Comparison of ENCODE assay signal across 1 cellular context in the genomic region with DNA sequence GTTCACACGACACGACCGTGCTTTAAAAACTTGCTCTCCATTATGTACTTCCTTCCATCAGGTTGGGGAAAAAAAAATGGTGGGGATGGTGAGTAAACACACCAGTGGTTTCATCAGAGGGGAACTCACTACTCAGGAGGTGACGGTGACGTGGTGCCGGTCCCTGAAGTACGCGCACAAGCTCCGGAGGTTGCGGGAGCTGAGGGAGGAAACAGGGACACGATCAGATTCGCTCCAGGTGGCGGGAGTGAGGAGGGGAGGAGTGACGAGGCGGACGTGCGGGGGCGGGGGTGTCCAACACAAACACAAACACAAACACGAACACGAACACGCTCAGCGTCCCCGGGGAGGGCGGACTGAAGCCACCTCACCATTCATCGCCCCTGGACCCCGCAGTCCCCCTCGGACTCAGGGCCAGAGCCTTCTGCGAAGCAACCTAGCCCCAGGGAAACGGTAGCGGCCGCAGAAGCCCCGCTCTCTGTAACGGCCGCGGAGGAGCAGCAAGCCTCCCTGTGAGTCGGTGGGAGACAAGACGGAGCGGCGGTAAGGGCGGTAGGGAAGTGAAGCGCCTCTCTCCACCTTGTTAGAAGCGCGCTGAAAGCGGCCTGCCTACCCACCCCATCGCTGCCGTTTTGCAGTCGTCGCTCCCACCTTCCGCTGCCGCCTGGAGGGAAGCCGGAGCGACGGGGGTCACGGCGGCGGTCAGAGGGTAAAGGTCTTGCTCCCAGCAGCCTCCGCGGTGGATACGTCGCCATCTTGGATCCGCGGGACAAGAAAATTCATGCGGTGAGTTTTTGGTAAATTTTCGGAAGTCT.
TF ChIP-seq lines count a peak whose summit lies in the region.

A gene with protein sequence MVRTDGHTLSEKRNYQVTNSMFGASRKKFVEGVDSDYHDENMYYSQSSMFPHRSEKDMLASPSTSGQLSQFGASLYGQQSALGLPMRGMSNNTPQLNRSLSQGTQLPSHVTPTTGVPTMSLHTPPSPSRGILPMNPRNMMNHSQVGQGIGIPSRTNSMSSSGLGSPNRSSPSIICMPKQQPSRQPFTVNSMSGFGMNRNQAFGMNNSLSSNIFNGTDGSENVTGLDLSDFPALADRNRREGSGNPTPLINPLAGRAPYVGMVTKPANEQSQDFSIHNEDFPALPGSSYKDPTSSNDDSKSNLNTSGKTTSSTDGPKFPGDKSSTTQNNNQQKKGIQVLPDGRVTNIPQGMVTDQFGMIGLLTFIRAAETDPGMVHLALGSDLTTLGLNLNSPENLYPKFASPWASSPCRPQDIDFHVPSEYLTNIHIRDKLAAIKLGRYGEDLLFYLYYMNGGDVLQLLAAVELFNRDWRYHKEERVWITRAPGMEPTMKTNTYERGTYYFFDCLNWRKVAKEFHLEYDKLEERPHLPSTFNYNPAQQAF (plus strand): TSS at position 739 of the 815 bp plus-strand sequence. CDS start 34,794 bp downstream, outside the sequence.

TF ChIP-seq in HEK293, 187 proteins besides CTCF, POLR2A, EP300 and RAD21 (continued from another document and continues in another):
- TF ChIP-seq, protein P1, sequence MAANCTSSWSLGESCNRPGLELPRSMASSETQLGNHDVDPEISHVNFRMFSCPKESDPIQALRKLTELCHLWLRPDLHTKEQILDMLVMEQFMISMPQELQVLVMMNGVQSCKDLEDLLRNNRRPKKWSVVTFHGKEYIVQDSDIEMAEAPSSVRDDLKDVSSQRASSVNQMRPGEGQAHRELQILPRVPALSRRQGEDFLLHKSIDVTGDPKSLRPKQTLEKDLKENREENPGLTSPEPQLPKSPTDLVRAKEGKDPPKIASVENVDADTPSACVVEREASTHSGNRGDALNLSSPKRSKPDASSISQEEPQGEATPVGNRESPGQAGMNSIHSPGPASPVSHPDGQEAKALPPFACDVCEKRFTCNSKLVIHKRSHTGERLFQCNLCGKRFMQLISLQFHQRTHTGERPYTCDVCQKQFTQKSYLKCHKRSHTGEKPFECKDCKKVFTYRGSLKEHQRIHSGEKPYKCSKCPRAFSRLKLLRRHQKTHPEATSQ (tag by site-specific recombination; IDR thresholded peaks at IDR 0.05): no peak
- TF ChIP-seq ZBTB20 (tag by site-specific recombination; IDR thresholded peaks at IDR 0.05) (peak; percentile 90), ZNF529 (tag by site-specific recombination; IDR thresholded peaks at IDR 0.05; ENCODE audit: insufficient replicate concordance) (no peak), ZNF311 (tag by site-specific recombination; IDR thresholded peaks at IDR 0.05; ENCODE audit: borderline replicate concordance) (no peak), ZNF174 (tag by site-specific recombination; IDR thresholded peaks at IDR 0.05) (no peak), ZNF114 (tag by site-specific recombination; IDR thresholded peaks at IDR 0.05) (no peak), ZBTB17 (tag by site-specific recombination; IDR thresholded peaks at IDR 0.05) (peak; percentile 96), ZFP69B (tag by site-specific recombination; IDR thresholded peaks at IDR 0.05) (peak; percentile 78), ZNF600 (tag by site-specific recombination; IDR thresholded peaks at IDR 0.05) (peak; percentile 96), ZNF324 (tag by site-specific recombination; IDR thresholded peaks at IDR 0.05) (no peak), ZNF76 (tag by site-specific recombination; IDR thresholded peaks at IDR 0.05; ENCODE audit: borderline replicate concordance, low read depth) (peak; percentile 94), OSR2 (tag by site-specific recombination; IDR thresholded peaks at IDR 0.05) (peak; percentile 90), ZNF2 (tag by site-specific recombination; IDR thresholded peaks at IDR 0.05) (peak; percentile 75; the same call in 1 of the 2 replicates), ZNF837 (tag by site-specific recombination; IDR thresholded peaks at IDR 0.05) (no peak), ZNF514 (tag by site-specific recombination; IDR thresholded peaks at IDR 0.05) (no peak), ZNF626 (tag by site-specific recombination; IDR thresholded peaks at IDR 0.05) (no peak), ZFP37 (tag by site-specific recombination; IDR thresholded peaks at IDR 0.05) (peak; percentile 83; the same call in 1 of the 2 replicates), ZNF792 (tag by site-specific recombination; IDR thresholded peaks at IDR 0.05) (no peak; the same call in 1 of the 2 replicates), ZNF571 (tag by site-specific recombination; IDR thresholded peaks at IDR 0.05) (no peak), ZNF776 (tag by site-specific recombination; IDR thresholded peaks at IDR 0.05; ENCODE audit: borderline replicate concordance) (no peak), ZEB2 (tag by site-specific recombination; IDR thresholded peaks at IDR 0.05) (peak; percentile 97), HOXD13 (CRISPR knock-in tag; IDR thresholded peaks at IDR 0.05; ENCODE audit: borderline replicate concordance) (peak; percentile 22; the same call in 1 of the 2 replicates), ZNF10 (tag by site-specific recombination; IDR thresholded peaks at IDR 0.05) (peak; percentile 91), ZFP41 (tag by site-specific recombination; IDR thresholded peaks at IDR 0.05; ENCODE audit: borderline replicate concordance) (no peak), ZNF623 (tag by site-specific recombination; IDR thresholded peaks at IDR 0.05) (no peak), ZNF416 (tag by site-specific recombination; IDR thresholded peaks at IDR 0.05) (no peak), ZNF596 (tag by site-specific recombination; IDR thresholded peaks at IDR 0.05) (0 out of 2 replicates have a peak, but pooled peaks have one; percentile 5), ZNF214 (tag by site-specific recombination; IDR thresholded peaks at IDR 0.05; ENCODE audit: borderline replicate concordance) (no peak), FEZF1 (tag by site-specific recombination; IDR thresholded peaks at IDR 0.05) (peak; percentile 79), ZNF433 (tag by site-specific recombination; IDR thresholded peaks at IDR 0.05; ENCODE audit: low read depth) (no peak)
- TF ChIP-seq, protein P2, sequence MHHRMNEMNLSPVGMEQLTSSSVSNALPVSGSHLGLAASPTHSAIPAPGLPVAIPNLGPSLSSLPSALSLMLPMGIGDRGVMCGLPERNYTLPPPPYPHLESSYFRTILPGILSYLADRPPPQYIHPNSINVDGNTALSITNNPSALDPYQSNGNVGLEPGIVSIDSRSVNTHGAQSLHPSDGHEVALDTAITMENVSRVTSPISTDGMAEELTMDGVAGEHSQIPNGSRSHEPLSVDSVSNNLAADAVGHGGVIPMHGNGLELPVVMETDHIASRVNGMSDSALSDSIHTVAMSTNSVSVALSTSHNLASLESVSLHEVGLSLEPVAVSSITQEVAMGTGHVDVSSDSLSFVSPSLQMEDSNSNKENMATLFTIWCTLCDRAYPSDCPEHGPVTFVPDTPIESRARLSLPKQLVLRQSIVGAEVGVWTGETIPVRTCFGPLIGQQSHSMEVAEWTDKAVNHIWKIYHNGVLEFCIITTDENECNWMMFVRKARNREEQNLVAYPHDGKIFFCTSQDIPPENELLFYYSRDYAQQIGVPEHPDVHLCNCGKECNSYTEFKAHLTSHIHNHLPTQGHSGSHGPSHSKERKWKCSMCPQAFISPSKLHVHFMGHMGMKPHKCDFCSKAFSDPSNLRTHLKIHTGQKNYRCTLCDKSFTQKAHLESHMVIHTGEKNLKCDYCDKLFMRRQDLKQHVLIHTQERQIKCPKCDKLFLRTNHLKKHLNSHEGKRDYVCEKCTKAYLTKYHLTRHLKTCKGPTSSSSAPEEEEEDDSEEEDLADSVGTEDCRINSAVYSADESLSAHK (tag by site-specific recombination; IDR thresholded peaks at IDR 0.05): peak; percentile 30; the same call in 1 of the 2 replicates
- TF ChIP-seq, protein P3, sequence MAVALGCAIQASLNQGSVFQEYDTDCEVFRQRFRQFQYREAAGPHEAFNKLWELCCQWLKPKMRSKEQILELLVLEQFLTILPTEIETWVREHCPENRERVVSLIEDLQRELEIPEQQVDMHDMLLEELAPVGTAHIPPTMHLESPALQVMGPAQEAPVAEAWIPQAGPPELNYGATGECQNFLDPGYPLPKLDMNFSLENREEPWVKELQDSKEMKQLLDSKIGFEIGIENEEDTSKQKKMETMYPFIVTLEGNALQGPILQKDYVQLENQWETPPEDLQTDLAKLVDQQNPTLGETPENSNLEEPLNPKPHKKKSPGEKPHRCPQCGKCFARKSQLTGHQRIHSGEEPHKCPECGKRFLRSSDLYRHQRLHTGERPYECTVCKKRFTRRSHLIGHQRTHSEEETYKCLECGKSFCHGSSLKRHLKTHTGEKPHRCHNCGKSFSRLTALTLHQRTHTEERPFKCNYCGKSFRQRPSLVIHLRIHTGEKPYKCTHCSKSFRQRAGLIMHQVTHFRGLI (tag by site-specific recombination; IDR thresholded peaks at IDR 0.05): no peak
- TF ChIP-seq, protein P4, sequence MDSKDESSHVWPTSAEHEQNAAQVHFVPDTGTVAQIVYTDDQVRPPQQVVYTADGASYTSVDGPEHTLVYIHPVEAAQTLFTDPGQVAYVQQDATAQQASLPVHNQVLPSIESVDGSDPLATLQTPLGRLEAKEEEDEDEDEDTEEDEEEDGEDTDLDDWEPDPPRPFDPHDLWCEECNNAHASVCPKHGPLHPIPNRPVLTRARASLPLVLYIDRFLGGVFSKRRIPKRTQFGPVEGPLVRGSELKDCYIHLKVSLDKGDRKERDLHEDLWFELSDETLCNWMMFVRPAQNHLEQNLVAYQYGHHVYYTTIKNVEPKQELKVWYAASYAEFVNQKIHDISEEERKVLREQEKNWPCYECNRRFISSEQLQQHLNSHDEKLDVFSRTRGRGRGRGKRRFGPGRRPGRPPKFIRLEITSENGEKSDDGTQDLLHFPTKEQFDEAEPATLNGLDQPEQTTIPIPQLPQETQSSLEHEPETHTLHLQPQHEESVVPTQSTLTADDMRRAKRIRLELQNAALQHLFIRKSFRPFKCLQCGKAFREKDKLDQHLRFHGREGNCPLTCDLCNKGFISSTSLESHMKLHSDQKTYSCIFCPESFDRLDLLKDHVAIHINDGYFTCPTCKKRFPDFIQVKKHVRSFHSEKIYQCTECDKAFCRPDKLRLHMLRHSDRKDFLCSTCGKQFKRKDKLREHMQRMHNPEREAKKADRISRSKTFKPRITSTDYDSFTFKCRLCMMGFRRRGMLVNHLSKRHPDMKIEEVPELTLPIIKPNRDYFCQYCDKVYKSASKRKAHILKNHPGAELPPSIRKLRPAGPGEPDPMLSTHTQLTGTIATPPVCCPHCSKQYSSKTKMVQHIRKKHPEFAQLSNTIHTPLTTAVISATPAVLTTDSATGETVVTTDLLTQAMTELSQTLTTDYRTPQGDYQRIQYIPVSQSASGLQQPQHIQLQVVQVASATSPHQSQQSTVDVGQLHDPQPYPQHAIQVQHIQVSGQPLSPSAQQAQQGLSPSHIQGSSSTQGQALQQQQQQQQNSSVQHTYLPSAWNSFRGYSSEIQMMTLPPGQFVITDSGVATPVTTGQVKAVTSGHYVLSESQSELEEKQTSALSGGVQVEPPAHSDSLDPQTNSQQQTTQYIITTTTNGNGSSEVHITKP (tag by site-specific recombination; IDR thresholded peaks at IDR 0.05): peak; percentile 90
- TF ChIP-seq, protein P5, sequence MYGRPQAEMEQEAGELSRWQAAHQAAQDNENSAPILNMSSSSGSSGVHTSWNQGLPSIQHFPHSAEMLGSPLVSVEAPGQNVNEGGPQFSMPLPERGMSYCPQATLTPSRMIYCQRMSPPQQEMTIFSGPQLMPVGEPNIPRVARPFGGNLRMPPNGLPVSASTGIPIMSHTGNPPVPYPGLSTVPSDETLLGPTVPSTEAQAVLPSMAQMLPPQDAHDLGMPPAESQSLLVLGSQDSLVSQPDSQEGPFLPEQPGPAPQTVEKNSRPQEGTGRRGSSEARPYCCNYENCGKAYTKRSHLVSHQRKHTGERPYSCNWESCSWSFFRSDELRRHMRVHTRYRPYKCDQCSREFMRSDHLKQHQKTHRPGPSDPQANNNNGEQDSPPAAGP (tag by site-specific recombination; IDR thresholded peaks at IDR 0.05): peak; percentile 87
- TF ChIP-seq, protein P6, sequence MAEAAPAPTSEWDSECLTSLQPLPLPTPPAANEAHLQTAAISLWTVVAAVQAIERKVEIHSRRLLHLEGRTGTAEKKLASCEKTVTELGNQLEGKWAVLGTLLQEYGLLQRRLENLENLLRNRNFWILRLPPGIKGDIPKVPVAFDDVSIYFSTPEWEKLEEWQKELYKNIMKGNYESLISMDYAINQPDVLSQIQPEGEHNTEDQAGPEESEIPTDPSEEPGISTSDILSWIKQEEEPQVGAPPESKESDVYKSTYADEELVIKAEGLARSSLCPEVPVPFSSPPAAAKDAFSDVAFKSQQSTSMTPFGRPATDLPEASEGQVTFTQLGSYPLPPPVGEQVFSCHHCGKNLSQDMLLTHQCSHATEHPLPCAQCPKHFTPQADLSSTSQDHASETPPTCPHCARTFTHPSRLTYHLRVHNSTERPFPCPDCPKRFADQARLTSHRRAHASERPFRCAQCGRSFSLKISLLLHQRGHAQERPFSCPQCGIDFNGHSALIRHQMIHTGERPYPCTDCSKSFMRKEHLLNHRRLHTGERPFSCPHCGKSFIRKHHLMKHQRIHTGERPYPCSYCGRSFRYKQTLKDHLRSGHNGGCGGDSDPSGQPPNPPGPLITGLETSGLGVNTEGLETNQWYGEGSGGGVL (tag by site-specific recombination; IDR thresholded peaks at IDR 0.05): peak; percentile 97
- TF ChIP-seq, protein P7, sequence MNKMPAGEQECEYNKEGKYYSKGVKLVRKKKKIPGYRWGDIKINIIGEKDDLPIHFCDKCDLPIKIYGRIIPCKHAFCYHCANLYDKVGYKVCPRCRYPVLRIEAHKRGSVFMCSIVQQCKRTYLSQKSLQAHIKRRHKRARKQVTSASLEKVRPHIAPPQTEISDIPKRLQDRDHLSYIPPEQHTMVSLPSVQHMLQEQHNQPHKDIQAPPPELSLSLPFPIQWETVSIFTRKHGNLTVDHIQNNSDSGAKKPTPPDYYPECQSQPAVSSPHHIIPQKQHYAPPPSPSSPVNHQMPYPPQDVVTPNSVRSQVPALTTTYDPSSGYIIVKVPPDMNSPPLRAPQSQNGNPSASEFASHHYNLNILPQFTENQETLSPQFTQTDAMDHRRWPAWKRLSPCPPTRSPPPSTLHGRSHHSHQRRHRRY (tag by site-specific recombination; IDR thresholded peaks at IDR 0.05): no peak
- TF ChIP-seq, protein P8, sequence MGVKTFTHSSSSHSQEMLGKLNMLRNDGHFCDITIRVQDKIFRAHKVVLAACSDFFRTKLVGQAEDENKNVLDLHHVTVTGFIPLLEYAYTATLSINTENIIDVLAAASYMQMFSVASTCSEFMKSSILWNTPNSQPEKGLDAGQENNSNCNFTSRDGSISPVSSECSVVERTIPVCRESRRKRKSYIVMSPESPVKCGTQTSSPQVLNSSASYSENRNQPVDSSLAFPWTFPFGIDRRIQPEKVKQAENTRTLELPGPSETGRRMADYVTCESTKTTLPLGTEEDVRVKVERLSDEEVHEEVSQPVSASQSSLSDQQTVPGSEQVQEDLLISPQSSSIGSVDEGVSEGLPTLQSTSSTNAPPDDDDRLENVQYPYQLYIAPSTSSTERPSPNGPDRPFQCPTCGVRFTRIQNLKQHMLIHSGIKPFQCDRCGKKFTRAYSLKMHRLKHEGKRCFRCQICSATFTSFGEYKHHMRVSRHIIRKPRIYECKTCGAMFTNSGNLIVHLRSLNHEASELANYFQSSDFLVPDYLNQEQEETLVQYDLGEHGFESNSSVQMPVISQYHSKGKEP (tag by site-specific recombination; IDR thresholded peaks at IDR 0.05): no peak
- TF ChIP-seq, protein P9, sequence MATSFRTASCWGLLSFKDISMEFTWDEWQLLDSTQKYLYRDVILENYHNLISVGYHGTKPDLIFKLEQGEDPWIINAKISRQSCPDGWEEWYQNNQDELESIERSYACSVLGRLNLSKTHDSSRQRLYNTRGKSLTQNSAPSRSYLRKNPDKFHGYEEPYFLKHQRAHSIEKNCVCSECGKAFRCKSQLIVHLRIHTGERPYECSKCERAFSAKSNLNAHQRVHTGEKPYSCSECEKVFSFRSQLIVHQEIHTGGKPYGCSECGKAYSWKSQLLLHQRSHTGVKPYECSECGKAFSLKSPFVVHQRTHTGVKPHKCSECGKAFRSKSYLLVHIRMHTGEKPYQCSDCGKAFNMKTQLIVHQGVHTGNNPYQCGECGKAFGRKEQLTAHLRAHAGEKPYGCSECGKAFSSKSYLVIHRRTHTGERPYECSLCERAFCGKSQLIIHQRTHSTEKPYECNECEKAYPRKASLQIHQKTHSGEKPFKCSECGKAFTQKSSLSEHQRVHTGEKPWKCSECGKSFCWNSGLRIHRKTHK (tag by site-specific recombination; IDR thresholded peaks at IDR 0.05): no peak
